Comparison of ENCODE assay signal across 8 cellular contexts in genomic region chr17:77451894-77452852, GRCh38.
DNase-seq lines count a peak whose midpoint lies in the region; TF ChIP-seq lines count a peak whose summit lies in the region.

No MANE protein-coding gene starts in this region.

- H3K36me3 Mint-ChIP-seq in T-helper 2 cell treated with Interferon-gamma antibody and Interleukin-4, amounts not matched to agents 5 μg/mL and 100 μg/mL, for 36 hours (ENCODE audit: low read depth) = peaks cover 62% of the 10 kb centered on the region

- peak overlapping the region; percentile 96 for H3K4me3 Mint-ChIP-seq in T-helper 2 cell treated with Interferon-gamma antibody and Interleukin-4, amounts not matched to agents 5 μg/mL and 100 μg/mL, for 36 hours

- peak overlapping the region; percentile 45 for H3K4me3 ChIP-seq in astrocyte of the cerebellum (ENCODE audit: low read depth, low read length)
- H3K4me3 ChIP-seq in iPS-15b (ENCODE audit: low read depth, low read length) = peak overlapping the region; percentile 66
- peak overlapping the region; percentile 57 for H3K4me3 ChIP-seq in retinal pigment epithelial cell (ENCODE audit: low read length)

- TF ChIP-seq CTCF in astrocyte of the cerebellum (IDR thresholded peaks at IDR 0.05; ENCODE audit: low read depth, low read length, missing control alignments) (no peak), retinal pigment epithelial cell (conservative IDR thresholded peaks at IDR 0.05; ENCODE audit: low read depth, low read length) (no peak)

- H3K27ac Mint-ChIP-seq in T-helper 2 cell treated with Interferon-gamma antibody and Interleukin-4, amounts not matched to agents 5 μg/mL and 100 μg/mL, for 36 hours = peak overlapping the region; percentile 86

- H3K9me3 Mint-ChIP-seq in T-helper 2 cell treated with Interferon-gamma antibody and Interleukin-4, amounts not matched to agents 5 μg/mL and 100 μg/mL, for 36 hours = no peaks in the 10 kb centered on the region

- in situ Hi-C loops in astrocyte of the cerebellum (cut with HindIII; ENCODE audit: low sequenced_read_pairs) = loop anchor here (25.0 kb wide), 1 partner anchor 340 kb away; no protein-coding TSS in a partner anchor

- H3K9me3 ChIP-seq in iPS-15b (ENCODE audit: control insufficient read depth, insufficient read depth, low read length) = no peaks in the 10 kb centered on the region

- H3K4me1 Mint-ChIP-seq in T-helper 2 cell treated with Interferon-gamma antibody and Interleukin-4, amounts not matched to agents 5 μg/mL and 100 μg/mL, for 36 hours (ENCODE audit: low read depth) = peaks cover 54% of the 10 kb centered on the region

- peaks cover 16% of the 10 kb centered on the region for H3K4me1 ChIP-seq in iPS-15b (ENCODE audit: control insufficient read depth, insufficient read depth, low read length)

- H3K9ac ChIP-seq in iPS-15b (ENCODE audit: low read depth, low read length) = peak overlapping the region; percentile 68

- DNase-seq in T-helper 2 cell treated with Interferon-gamma antibody and Interleukin-4, amounts not matched to agents 5 μg/mL and 100 μg/mL, for 36 hours (ENCODE audit: low spot score) = no peak
- no peak for DNase-seq in T-helper 2 cell
- DNase-seq in NCI-H446 treated with DMSO at 0.1 percent for 48 hours (lab: John Stamatoyannopoulos, UW) = peak; percentile 57
- DNase-seq in astrocyte of the cerebellum (ENCODE audit: low read depth) = no peak
- DNase-seq in retinal pigment epithelial cell (ENCODE audit: low read depth) = no peak
- no peak for DNase-seq in NCI-H1930 (lab: John Stamatoyannopoulos, UW)
- no peak for DNase-seq in HUDEP-2 (lab: John Stamatoyannopoulos, UW; ENCODE audit: unreplicated experiment in 76 of 76)

- no peaks in the 10 kb centered on the region for H3K27me3 ChIP-seq in iPS-15b (ENCODE audit: control insufficient read depth, insufficient read depth, low read length)

- peaks cover 7% of the 10 kb centered on the region for H3K36me3 ChIP-seq in iPS-15b (ENCODE audit: control insufficient read depth, insufficient read depth, low read length)

- H3K27me3 Mint-ChIP-seq in T-helper 2 cell treated with Interferon-gamma antibody and Interleukin-4, amounts not matched to agents 5 μg/mL and 100 μg/mL, for 36 hours (ENCODE audit: low read depth) = no peaks in the 10 kb centered on the region
